ENCODE assay signal across 2 cellular contexts in genomic region chr20:49448917-49449316, GRCh38.
TF ChIP-seq lines count a peak whose summit lies in the region.

No MANE protein-coding gene starts in this region.

TF ChIP-seq in HepG2, 621 proteins besides CTCF, POLR2A, EP300 and RAD21:
- TF ChIP-seq, protein P1, sequence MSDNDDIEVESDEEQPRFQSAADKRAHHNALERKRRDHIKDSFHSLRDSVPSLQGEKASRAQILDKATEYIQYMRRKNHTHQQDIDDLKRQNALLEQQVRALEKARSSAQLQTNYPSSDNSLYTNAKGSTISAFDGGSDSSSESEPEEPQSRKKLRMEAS (IDR thresholded peaks at IDR 0.05): 0 out of 2 replicates have a peak, but pooled peaks have one; percentile 24
- TF ChIP-seq HNRNPUL1 (IDR thresholded peaks at IDR 0.05; ENCODE audit: low read depth, low read length) (no peak), CENPX (CRISPR knock-in tag; IDR thresholded peaks at IDR 0.05) (no peak), NFYB (CRISPR knock-in tag; IDR thresholded peaks at IDR 0.05) (peak; percentile 69), THYN1 (CRISPR knock-in tag; IDR thresholded peaks at IDR 0.05; ENCODE audit: borderline replicate concordance, low read depth) (no peak), CEBPG (CRISPR knock-in tag; IDR thresholded peaks at IDR 0.05) (no peak), ZNF331 (CRISPR knock-in tag; IDR thresholded peaks at IDR 0.05) (no peak), ZSCAN22 (CRISPR knock-in tag; IDR thresholded peaks at IDR 0.05) (no peak), NR3C1 (CRISPR knock-in tag; IDR thresholded peaks at IDR 0.05) (no peak), NFYC (CRISPR knock-in tag; IDR thresholded peaks at IDR 0.05) (peak; percentile 72), SMAD3 (CRISPR knock-in tag; IDR thresholded peaks at IDR 0.05) (no peak), ZNF333 (CRISPR knock-in tag; IDR thresholded peaks at IDR 0.05; ENCODE audit: borderline replicate concordance) (no peak), E2F1 (CRISPR knock-in tag; IDR thresholded peaks at IDR 0.05) (no peak)
- TF ChIP-seq, protein P2, sequence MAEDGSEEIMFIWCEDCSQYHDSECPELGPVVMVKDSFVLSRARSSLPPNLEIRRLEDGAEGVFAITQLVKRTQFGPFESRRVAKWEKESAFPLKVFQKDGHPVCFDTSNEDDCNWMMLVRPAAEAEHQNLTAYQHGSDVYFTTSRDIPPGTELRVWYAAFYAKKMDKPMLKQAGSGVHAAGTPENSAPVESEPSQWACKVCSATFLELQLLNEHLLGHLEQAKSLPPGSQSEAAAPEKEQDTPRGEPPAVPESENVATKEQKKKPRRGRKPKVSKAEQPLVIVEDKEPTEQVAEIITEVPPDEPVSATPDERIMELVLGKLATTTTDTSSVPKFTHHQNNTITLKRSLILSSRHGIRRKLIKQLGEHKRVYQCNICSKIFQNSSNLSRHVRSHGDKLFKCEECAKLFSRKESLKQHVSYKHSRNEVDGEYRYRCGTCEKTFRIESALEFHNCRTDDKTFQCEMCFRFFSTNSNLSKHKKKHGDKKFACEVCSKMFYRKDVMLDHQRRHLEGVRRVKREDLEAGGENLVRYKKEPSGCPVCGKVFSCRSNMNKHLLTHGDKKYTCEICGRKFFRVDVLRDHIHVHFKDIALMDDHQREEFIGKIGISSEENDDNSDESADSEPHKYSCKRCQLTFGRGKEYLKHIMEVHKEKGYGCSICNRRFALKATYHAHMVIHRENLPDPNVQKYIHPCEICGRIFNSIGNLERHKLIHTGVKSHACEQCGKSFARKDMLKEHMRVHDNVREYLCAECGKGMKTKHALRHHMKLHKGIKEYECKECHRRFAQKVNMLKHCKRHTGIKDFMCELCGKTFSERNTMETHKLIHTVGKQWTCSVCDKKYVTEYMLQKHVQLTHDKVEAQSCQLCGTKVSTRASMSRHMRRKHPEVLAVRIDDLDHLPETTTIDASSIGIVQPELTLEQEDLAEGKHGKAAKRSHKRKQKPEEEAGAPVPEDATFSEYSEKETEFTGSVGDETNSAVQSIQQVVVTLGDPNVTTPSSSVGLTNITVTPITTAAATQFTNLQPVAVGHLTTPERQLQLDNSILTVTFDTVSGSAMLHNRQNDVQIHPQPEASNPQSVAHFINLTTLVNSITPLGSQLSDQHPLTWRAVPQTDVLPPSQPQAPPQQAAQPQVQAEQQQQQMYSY (CRISPR knock-in tag; IDR thresholded peaks at IDR 0.05): no peak
- TF ChIP-seq, protein P3, sequence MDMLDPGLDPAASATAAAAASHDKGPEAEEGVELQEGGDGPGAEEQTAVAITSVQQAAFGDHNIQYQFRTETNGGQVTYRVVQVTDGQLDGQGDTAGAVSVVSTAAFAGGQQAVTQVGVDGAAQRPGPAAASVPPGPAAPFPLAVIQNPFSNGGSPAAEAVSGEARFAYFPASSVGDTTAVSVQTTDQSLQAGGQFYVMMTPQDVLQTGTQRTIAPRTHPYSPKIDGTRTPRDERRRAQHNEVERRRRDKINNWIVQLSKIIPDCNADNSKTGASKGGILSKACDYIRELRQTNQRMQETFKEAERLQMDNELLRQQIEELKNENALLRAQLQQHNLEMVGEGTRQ (IDR thresholded peaks at IDR 0.05; ENCODE audit: low read depth, low read length): peak; percentile 68
- TF ChIP-seq, protein P3 (CRISPR knock-in tag; IDR thresholded peaks at IDR 0.05; ENCODE audit: borderline replicate concordance): peak; percentile 73; the same call in 1 of the 2 replicates
- TF ChIP-seq, protein P4, sequence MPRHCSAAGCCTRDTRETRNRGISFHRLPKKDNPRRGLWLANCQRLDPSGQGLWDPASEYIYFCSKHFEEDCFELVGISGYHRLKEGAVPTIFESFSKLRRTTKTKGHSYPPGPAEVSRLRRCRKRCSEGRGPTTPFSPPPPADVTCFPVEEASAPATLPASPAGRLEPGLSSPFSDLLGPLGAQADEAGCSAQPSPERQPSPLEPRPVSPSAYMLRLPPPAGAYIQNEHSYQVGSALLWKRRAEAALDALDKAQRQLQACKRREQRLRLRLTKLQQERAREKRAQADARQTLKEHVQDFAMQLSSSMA (CRISPR knock-in tag; IDR thresholded peaks at IDR 0.05): no peak

TF ChIP-seq in GM12891, 5 proteins besides CTCF, POLR2A, EP300 and RAD21:
- TF ChIP-seq SPI1 (IDR thresholded peaks at IDR 0.05; ENCODE audit: low read depth, low read length) (no peak), POLR2AphosphoS5 (IDR thresholded peaks at IDR 0.05; ENCODE audit: low read depth, low read length) (no peak), PAX5 (IDR thresholded peaks at IDR 0.05; ENCODE audit: insufficient read depth, low read length, severe bottlenecking) (no peak), TAF1 (IDR thresholded peaks at IDR 0.05; ENCODE audit: low read depth, low read length) (no peak), POU2F2 (IDR thresholded peaks at IDR 0.05; ENCODE audit: low read depth, low read length) (no peak)
